Comparison of ENCODE assay signal across 14 cellular contexts in the genomic region with DNA sequence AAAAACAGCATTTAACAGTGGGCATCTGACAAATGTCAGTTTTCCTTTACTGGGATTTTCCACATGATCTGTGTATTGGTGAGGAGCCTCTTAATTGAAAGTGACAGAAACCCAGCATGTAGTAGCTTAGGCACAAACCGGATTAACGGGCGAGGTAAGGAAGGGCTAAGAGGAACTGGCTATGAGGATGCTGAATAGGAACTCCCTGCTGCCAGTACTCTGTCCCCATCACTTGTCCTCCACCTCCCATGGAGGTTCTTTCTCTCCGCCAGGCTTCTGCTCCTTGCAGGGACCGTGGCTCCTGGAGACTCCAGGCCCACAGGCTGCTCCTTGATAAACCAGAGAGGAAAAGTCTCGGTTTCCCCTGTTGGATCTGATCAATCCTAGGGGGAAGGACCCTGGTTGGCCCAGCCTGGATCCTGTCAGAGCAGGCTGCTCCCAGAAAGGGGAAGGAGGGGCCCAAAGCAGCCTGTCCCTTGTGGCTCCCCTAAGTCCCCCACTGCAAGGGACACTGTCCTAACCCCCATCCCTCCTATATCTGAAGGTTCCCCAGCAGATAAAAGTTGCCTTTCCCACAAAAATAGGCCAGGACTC. TPM values are rescaled to one million over a fixed set of nuclear protein-coding genes. Genes with fewer than 3 reads are reported as not detected.
DNase-seq lines count a peak whose midpoint lies in the region; ATAC-seq, FAIRE-seq and TF ChIP-seq lines count a peak whose summit lies in the region.
"Had no signal": no experiment of that assay in that cellular context is flagged by ENCODE, and none has a peak within 500 bp of the region (broad histone marks: within the 10 kb centered on the region; RNA-seq: fewer than 3 reads in every experiment).

No MANE protein-coding gene starts in this region.

- no peak overlapping the region for H3K4me3 ChIP-seq in left ventricle myocardium inferior
- no peak overlapping the region for H3K4me3 ChIP-seq in duodenal mucosa (ENCODE audit: low read depth in 1 of 2, low read length in 2 of 2)
- H3K4me3 ChIP-seq in neuronal stem cell (ENCODE audit: low read length in 2 of 2), result no peak overlapping the region
- H3K4me3 ChIP-seq in vagina, result no peak overlapping the region
- H3K4me3 ChIP-seq in small intestine (ENCODE audit: low read depth in 1 of 2, low read length in 2 of 2), result no peak overlapping the region
- H3K4me3 ChIP-seq: GM12878 had no signal

- H3K23ac ChIP-seq in neuronal stem cell (ENCODE audit: low read depth, low read length, poor library complexity), result no peak overlapping the region

- DNase-seq in left ventricle myocardium inferior, result peak; percentile 5
- DNase-seq in left ventricle myocardium superior, result no peak
- no peak for DNase-seq in neuronal stem cell (ENCODE audit: low spot score)
- no peak for DNase-seq in vagina (ENCODE audit: extremely low spot score in 2 of 2)
- DNase-seq in small intestine, result no peak
- DNase-seq: dermis blood vessel endothelial cell, NCI-H69, T-helper 2 cell had no signal

- H4K91ac ChIP-seq in neuronal stem cell (ENCODE audit: low read depth, low read length, poor library complexity), result peak overlapping the region; percentile 74

- H2AK5ac ChIP-seq in neuronal stem cell (ENCODE audit: low read depth, low read length), result peak overlapping the region; percentile 59

- intact Hi-C loops in left ventricle myocardium inferior (cut with micrococcal nuclease) (no loop called here), left ventricle myocardium superior (cut with micrococcal nuclease) (no loop called here), vagina (cut with DNase I) (loop anchor here (5.0 kb wide), 1 partner anchor 41 kb away; no protein-coding TSS in a partner anchor)

- H2BK12ac ChIP-seq in neuronal stem cell (ENCODE audit: low read length), result peak overlapping the region; percentile 51

- WGBS in neuronal stem cell (ENCODE audit: extremely low coverage in 2 of 2, insufficient read length in 2 of 2, insufficient replicate concordance in 1 of 2), 2 donors, result no CpG with 5 or more reads among the region's 6 CpGs
- WGBS in small intestine, 3 donors, result 61 to 77% (median 67%) methylated on average over 6 of the region's 6 CpGs

- no peaks in the 10 kb centered on the region for H3K79me1 ChIP-seq in neuronal stem cell (ENCODE audit: low read depth, low read length)

- H4K8ac ChIP-seq in neuronal stem cell (ENCODE audit: low read depth, low read length), result no peak overlapping the region

- no peak overlapping the region for H3K4me2 ChIP-seq in neuronal stem cell (ENCODE audit: insufficient read depth, low read length, poor library complexity, severe bottlenecking)

- no peak overlapping the region for H3K4ac ChIP-seq in neuronal stem cell (ENCODE audit: low read length)

- H3K9ac ChIP-seq in duodenal mucosa (ENCODE audit: low read depth in 1 of 2, low read length in 2 of 2) (peak overlapping the region; percentile 76 to 94), neuronal stem cell (ENCODE audit: low read depth, low read length, poor library complexity) (no peak overlapping the region)

- H3K27ac ChIP-seq in left ventricle myocardium inferior (replicated peaks), result peak overlapping the region; percentile 99
- H3K27ac ChIP-seq in duodenal mucosa (ENCODE audit: low read depth, low read length), result no peak overlapping the region
- peak overlapping the region; percentile 57 for H3K27ac ChIP-seq in neuronal stem cell (replicated peaks; ENCODE audit: low read length)
- H3K27ac ChIP-seq in vagina, result peak overlapping the region; percentile 95
- peak overlapping the region in 1 of 2 donors; percentile 9 for H3K27ac ChIP-seq in small intestine (ENCODE audit: low read depth in 1 of 2, low read length in 1 of 2)

- no peaks in the 10 kb centered on the region for H3K27me3 ChIP-seq in left ventricle myocardium inferior (ENCODE audit: low read depth)
- H3K27me3 ChIP-seq in duodenal mucosa (ENCODE audit: control insufficient read depth in 1 of 2, insufficient read depth in 2 of 2, low read length in 2 of 2), result no peaks in the 10 kb centered on the region
- H3K27me3 ChIP-seq in neuronal stem cell (ENCODE audit: control insufficient read depth in 3 of 3, insufficient read depth in 3 of 3, low read depth in 1 of 3, low read length in 3 of 3), result peaks cover 0 to 2% (median 0%) of the 10 kb centered on the region in 3 experiments
- no peaks in the 10 kb centered on the region for H3K27me3 ChIP-seq in vagina
- H3K27me3 ChIP-seq in small intestine (ENCODE audit: control insufficient read depth in 2 of 2, insufficient read depth in 2 of 2, low read length in 2 of 2), result no peaks in the 10 kb centered on the region

- TF ChIP-seq POLR2A in vagina (IDR thresholded peaks at IDR 0.05), result no peak

- FAIRE-seq in small intestine (lab: Jason Lieb, UNC), result no peak
- FAIRE-seq: GM12878 had no signal

- no peak overlapping the region for H2BK5ac ChIP-seq in neuronal stem cell (ENCODE audit: low read length)

- H3K4me1 ChIP-seq in left ventricle myocardium inferior, result peaks cover 60% of the 10 kb centered on the region
- peaks cover 12 to 26% of the 10 kb centered on the region in 2 donors for H3K4me1 ChIP-seq in duodenal mucosa (ENCODE audit: control insufficient read depth in 1 of 2, insufficient read depth in 2 of 2, low read length in 2 of 2)
- peaks cover 25 to 27% of the 10 kb centered on the region in 2 donors for H3K4me1 ChIP-seq in neuronal stem cell (ENCODE audit: control insufficient read depth in 2 of 2, insufficient read depth in 1 of 2, low read depth in 1 of 2, low read length in 2 of 2)
- peaks cover 42% of the 10 kb centered on the region for H3K4me1 ChIP-seq in vagina
- peaks cover 0 to 2% of the 10 kb centered on the region in 2 donors for H3K4me1 ChIP-seq in small intestine (ENCODE audit: control insufficient read depth in 2 of 2, insufficient read depth in 1 of 2, low read depth in 1 of 2, low read length in 1 of 2)

- H3K36me3 ChIP-seq in left ventricle myocardium inferior (no peaks in the 10 kb centered on the region), duodenal mucosa (ENCODE audit: control insufficient read depth in 1 of 2, insufficient read depth in 2 of 2, low read length in 2 of 2) (no peaks in the 10 kb centered on the region), neuronal stem cell (replicated peaks in 1 of 2; ENCODE audit: control insufficient read depth in 2 of 2, insufficient read depth in 2 of 2, low read length in 2 of 2) (no peaks in the 10 kb centered on the region), vagina (no peaks in the 10 kb centered on the region), small intestine (ENCODE audit: control insufficient read depth in 2 of 2, insufficient read depth in 2 of 2, low read length in 2 of 2) (no peaks in the 10 kb centered on the region)

- H2BK15ac ChIP-seq in neuronal stem cell (ENCODE audit: low read length), result peak overlapping the region; percentile 100

- H3K14ac ChIP-seq in neuronal stem cell (ENCODE audit: low read length), result no peak overlapping the region

- ATAC-seq in left ventricle myocardium superior (no peak), HG02938 (IDR thresholded peaks at IDR 0.05; ENCODE audit: unreplicated experiment) (no peak), HG02623 (IDR thresholded peaks at IDR 0.05; ENCODE audit: unreplicated experiment) (no peak)
- ATAC-seq: GM12878 had no signal

- peak overlapping the region; percentile 84 for H3K18ac ChIP-seq in neuronal stem cell (ENCODE audit: low read length)

- TF ChIP-seq CTCF in left ventricle myocardium inferior (IDR thresholded peaks at IDR 0.05; ENCODE audit: borderline replicate concordance), result no peak
- no peak for TF ChIP-seq CTCF in vagina (IDR thresholded peaks at IDR 0.05)

- H3K9me3 ChIP-seq in left ventricle myocardium inferior (replicated peaks), result no peaks in the 10 kb centered on the region
- no peaks in the 10 kb centered on the region for H3K9me3 ChIP-seq in duodenal mucosa (ENCODE audit: control insufficient read depth in 1 of 2, low read length in 2 of 2)
- H3K9me3 ChIP-seq in neuronal stem cell (replicated peaks in 1 of 2; ENCODE audit: control insufficient read depth in 2 of 2, insufficient read depth in 1 of 2, low read depth in 1 of 2, low read length in 2 of 2), result peaks cover 0 to 3% of the 10 kb centered on the region in 2 donors
- H3K9me3 ChIP-seq in vagina, result no peaks in the 10 kb centered on the region
- H3K9me3 ChIP-seq in small intestine (ENCODE audit: control insufficient read depth, low read depth), result no peaks in the 10 kb centered on the region

- no peak overlapping the region for H2BK120ac ChIP-seq in neuronal stem cell (ENCODE audit: low read depth, low read length)

- no peak overlapping the region for H2AFZ ChIP-seq in neuronal stem cell (ENCODE audit: low read length)

RNA-seq across cellular contexts. Expression of a gene that starts 10.3 kb away (rescaled TPM):
- not detected for total RNA-seq in left ventricle myocardium inferior
- not detected for total RNA-seq in left ventricle myocardium superior
- polyA plus RNA-seq in neuronal stem cell (2013, experiment 1 of 2), result not detected
- not detected for polyA plus RNA-seq in neuronal stem cell (2013, experiment 2 of 2)
- not detected for total RNA-seq in vagina
- not detected for polyA plus RNA-seq in small intestine
- total RNA-seq: dermis blood vessel endothelial cell, GM12878, posterior vena cava had no signal
- polyA plus RNA-seq: BJ, GM12878 had no signal
